ENCODE assay signal across 24 cellular contexts in genomic region chr5:141732417-141732816, GRCh38.
"Had no signal": no experiment of that assay in that cellular context is flagged by ENCODE, and none has a peak within 500 bp of the region (broad histone marks: within the 10 kb centered on the region; RNA-seq: fewer than 3 reads in every experiment).

No MANE protein-coding gene starts in this region.

- H3K9me3 ChIP-seq: colonic mucosa, esophagus muscularis mucosa, sigmoid colon, stomach, suprapubic skin, tibial nerve had no signal

- H3K27me3 ChIP-seq: colonic mucosa, dorsolateral prefrontal cortex, sigmoid colon, suprapubic skin, tibial nerve had no signal

- H3K36me3 ChIP-seq: colonic mucosa, esophagus muscularis mucosa, sigmoid colon, stomach, suprapubic skin, tibial nerve had no signal

- H3K4me3 ChIP-seq: colonic mucosa, dorsolateral prefrontal cortex, esophagus muscularis mucosa, sigmoid colon, smooth muscle cell, stomach, suprapubic skin, tibial nerve had no signal

- H3K4me2 ChIP-seq: smooth muscle cell had no signal

- ATAC-seq: effector memory CD8-positive, alpha-beta T cell; left ventricle myocardium superior; natural killer cell; stimulated activated memory B cell treated with anti-CD40 and anti-IgM and Interleukin-4, amounts not matched to agents 10 μg/mL and 1 μg/mL and 100 μg/mL, for 72 hours had no signal

- DNase-seq: activated CD4-positive, alpha-beta memory T cell treated with anti-CD3 and anti-CD28 coated beads, Interleukin-2, amount 10 ng/mL, durations not matched to agents 7 days and 5 days; activated CD4-positive, alpha-beta T cell treated with anti-CD3 and anti-CD28 coated beads for 48 hours; activated effector memory CD4-positive, alpha-beta T cell treated with anti-CD3 and anti-CD28 coated beads, Interleukin-2, amount 50 U/mL, for 16 hours; activated naive CD4-positive, alpha-beta T cell treated with anti-CD3 and anti-CD28 coated beads, Interleukin-2, amount 10 ng/mL, durations not matched to agents 7 days and 5 days; amygdala; colonic mucosa; dorsolateral prefrontal cortex; effector memory CD8-positive, alpha-beta T cell; glutamatergic neuron; hypothalamus; left ventricle myocardium superior; midbrain; natural killer cell; sigmoid colon; stimulated activated CD4-positive, alpha-beta T cell treated with anti-CD3 and anti-CD28 coated beads, Interleukin-15, amount 100 ng/mL, for 24 hours; stomach had no signal

- H3K27ac ChIP-seq: colonic mucosa, dorsolateral prefrontal cortex, esophagus muscularis mucosa, sigmoid colon, stomach, suprapubic skin, tibial nerve had no signal

- H3K4me1 ChIP-seq: colonic mucosa, esophagus muscularis mucosa, sigmoid colon, stomach, suprapubic skin, tibial nerve had no signal

- FAIRE-seq: bronchial epithelial cell, frontal cortex, urothelium cell line had no signal
